ENCODE assay signal across 1 cellular context in genomic region chr20:20466341-20466879, GRCh38.
TF ChIP-seq lines count a peak whose summit lies in the region.

No MANE protein-coding gene starts in this region.

TF ChIP-seq in GM23338, 12 proteins besides CTCF, POLR2A, EP300 and RAD21 (continued from another document):
- TF ChIP-seq, protein P1, sequence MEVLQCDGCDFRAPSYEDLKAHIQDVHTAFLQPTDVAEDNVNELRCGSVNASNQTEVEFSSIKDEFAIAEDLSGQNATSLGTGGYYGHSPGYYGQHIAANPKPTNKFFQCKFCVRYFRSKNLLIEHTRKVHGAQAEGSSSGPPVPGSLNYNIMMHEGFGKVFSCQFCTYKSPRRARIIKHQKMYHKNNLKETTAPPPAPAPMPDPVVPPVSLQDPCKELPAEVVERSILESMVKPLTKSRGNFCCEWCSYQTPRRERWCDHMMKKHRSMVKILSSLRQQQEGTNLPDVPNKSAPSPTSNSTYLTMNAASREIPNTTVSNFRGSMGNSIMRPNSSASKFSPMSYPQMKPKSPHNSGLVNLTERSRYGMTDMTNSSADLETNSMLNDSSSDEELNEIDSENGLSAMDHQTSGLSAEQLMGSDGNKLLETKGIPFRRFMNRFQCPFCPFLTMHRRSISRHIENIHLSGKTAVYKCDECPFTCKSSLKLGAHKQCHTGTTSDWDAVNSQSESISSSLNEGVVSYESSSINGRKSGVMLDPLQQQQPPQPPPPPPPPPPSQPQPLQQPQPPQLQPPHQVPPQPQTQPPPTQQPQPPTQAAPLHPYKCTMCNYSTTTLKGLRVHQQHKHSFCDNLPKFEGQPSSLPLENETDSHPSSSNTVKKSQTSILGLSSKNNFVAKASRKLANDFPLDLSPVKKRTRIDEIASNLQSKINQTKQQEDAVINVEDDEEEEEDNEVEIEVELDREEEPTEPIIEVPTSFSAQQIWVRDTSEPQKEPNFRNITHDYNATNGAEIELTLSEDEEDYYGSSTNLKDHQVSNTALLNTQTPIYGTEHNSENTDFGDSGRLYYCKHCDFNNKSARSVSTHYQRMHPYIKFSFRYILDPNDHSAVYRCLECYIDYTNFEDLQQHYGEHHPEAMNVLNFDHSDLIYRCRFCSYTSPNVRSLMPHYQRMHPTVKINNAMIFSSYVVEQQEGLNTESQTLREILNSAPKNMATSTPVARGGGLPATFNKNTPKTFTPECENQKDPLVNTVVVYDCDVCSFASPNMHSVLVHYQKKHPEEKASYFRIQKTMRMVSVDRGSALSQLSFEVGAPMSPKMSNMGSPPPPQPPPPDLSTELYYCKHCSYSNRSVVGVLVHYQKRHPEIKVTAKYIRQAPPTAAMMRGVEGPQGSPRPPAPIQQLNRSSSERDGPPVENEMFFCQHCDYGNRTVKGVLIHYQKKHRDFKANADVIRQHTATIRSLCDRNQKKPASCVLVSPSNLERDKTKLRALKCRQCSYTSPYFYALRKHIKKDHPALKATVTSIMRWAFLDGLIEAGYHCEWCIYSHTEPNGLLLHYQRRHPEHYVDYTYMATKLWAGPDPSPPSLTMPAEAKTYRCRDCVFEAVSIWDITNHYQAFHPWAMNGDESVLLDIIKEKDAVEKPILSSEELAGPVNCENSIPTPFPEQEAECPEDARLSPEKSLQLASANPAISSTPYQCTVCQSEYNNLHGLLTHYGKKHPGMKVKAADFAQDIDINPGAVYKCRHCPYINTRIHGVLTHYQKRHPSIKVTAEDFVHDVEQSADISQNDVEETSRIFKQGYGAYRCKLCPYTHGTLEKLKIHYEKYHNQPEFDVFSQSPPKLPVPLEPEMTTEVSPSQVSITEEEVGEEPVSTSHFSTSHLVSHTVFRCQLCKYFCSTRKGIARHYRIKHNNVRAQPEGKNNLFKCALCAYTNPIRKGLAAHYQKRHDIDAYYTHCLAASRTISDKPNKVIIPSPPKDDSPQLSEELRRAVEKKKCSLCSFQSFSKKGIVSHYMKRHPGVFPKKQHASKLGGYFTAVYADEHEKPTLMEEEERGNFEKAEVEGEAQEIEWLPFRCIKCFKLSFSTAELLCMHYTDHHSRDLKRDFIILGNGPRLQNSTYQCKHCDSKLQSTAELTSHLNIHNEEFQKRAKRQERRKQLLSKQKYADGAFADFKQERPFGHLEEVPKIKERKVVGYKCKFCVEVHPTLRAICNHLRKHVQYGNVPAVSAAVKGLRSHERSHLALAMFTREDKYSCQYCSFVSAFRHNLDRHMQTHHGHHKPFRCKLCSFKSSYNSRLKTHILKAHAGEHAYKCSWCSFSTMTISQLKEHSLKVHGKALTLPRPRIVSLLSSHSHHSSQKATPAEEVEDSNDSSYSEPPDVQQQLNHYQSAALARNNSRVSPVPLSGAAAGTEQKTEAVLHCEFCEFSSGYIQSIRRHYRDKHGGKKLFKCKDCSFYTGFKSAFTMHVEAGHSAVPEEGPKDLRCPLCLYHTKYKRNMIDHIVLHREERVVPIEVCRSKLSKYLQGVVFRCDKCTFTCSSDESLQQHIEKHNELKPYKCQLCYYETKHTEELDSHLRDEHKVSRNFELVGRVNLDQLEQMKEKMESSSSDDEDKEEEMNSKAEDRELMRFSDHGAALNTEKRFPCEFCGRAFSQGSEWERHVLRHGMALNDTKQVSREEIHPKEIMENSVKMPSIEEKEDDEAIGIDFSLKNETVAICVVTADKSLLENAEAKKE (CRISPR knock-in tag; IDR thresholded peaks at IDR 0.05), result no peak
- TF ChIP-seq STAT1 (IDR thresholded peaks at IDR 0.05; ENCODE audit: unreplicated experiment) (no peak), ZNF114 (CRISPR knock-in tag; IDR thresholded peaks at IDR 0.05) (no peak), EZH2phosphoT487 (IDR thresholded peaks at IDR 0.05; ENCODE audit: unreplicated experiment) (no peak), CREB1 (CRISPR knock-in tag; IDR thresholded peaks at IDR 0.05; ENCODE audit: low read depth) (no peak), ZNF331 (CRISPR knock-in tag; IDR thresholded peaks at IDR 0.05; ENCODE audit: low read depth) (no peak), NANOG (IDR thresholded peaks at IDR 0.05; ENCODE audit: borderline replicate concordance) (no peak), POLR2AphosphoS5 (IDR thresholded peaks at IDR 0.05; ENCODE audit: low read depth) (no peak)
- TF ChIP-seq, protein P2, sequence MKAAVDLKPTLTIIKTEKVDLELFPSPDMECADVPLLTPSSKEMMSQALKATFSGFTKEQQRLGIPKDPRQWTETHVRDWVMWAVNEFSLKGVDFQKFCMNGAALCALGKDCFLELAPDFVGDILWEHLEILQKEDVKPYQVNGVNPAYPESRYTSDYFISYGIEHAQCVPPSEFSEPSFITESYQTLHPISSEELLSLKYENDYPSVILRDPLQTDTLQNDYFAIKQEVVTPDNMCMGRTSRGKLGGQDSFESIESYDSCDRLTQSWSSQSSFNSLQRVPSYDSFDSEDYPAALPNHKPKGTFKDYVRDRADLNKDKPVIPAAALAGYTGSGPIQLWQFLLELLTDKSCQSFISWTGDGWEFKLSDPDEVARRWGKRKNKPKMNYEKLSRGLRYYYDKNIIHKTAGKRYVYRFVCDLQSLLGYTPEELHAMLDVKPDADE (IDR thresholded peaks at IDR 0.05), result no peak
- TF ChIP-seq, protein P3, sequence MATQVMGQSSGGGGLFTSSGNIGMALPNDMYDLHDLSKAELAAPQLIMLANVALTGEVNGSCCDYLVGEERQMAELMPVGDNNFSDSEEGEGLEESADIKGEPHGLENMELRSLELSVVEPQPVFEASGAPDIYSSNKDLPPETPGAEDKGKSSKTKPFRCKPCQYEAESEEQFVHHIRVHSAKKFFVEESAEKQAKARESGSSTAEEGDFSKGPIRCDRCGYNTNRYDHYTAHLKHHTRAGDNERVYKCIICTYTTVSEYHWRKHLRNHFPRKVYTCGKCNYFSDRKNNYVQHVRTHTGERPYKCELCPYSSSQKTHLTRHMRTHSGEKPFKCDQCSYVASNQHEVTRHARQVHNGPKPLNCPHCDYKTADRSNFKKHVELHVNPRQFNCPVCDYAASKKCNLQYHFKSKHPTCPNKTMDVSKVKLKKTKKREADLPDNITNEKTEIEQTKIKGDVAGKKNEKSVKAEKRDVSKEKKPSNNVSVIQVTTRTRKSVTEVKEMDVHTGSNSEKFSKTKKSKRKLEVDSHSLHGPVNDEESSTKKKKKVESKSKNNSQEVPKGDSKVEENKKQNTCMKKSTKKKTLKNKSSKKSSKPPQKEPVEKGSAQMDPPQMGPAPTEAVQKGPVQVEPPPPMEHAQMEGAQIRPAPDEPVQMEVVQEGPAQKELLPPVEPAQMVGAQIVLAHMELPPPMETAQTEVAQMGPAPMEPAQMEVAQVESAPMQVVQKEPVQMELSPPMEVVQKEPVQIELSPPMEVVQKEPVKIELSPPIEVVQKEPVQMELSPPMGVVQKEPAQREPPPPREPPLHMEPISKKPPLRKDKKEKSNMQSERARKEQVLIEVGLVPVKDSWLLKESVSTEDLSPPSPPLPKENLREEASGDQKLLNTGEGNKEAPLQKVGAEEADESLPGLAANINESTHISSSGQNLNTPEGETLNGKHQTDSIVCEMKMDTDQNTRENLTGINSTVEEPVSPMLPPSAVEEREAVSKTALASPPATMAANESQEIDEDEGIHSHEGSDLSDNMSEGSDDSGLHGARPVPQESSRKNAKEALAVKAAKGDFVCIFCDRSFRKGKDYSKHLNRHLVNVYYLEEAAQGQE (IDR thresholded peaks at IDR 0.05; ENCODE audit: unreplicated experiment), result no peak
